In the genomic region with DNA sequence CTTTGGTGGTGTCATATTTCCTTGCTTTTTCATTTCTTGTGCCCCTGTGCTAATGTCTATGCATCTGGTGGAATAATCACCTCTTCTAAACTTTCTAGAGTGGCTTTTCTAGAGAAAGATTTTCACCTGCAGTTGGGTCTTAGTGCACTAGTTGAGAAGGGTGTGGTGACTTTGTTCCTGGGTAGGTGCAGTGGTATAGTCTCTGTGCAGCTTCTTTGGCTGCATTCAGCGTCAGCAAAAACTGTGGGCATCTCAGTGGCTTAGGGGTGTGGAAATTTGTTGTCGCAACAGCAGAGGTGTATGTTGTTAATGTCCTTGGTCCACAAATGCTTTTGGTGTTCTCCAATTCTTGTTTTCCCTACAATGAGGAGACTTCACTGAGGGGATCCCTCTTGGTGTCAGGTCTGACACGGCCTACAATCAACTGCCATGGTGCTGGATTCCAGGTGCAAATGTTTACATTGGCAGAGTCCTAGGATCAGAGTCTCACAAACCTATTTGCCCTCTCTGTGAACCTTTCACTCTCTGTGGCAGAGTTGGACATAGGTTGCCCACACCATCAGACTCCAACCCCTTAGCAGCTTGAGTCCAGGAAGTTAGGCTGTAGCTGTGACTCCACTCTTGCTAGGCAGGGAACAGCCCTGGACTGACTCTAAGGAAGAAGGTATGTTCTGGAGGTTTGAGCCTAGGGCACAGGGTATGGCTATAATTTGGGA, we compare ENCODE assay signal across 1 cellular context.
TF ChIP-seq lines count a peak whose summit lies in the region.

No MANE protein-coding gene starts in this region.

TF ChIP-seq in HepG2, 621 proteins besides CTCF, POLR2A, EP300 and RAD21 (continued from another document and continues in another):
- TF ChIP-seq, protein P1, sequence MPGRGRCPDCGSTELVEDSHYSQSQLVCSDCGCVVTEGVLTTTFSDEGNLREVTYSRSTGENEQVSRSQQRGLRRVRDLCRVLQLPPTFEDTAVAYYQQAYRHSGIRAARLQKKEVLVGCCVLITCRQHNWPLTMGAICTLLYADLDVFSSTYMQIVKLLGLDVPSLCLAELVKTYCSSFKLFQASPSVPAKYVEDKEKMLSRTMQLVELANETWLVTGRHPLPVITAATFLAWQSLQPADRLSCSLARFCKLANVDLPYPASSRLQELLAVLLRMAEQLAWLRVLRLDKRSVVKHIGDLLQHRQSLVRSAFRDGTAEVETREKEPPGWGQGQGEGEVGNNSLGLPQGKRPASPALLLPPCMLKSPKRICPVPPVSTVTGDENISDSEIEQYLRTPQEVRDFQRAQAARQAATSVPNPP (CRISPR knock-in tag; IDR thresholded peaks at IDR 0.05) = no peak
- TF ChIP-seq, protein P2, sequence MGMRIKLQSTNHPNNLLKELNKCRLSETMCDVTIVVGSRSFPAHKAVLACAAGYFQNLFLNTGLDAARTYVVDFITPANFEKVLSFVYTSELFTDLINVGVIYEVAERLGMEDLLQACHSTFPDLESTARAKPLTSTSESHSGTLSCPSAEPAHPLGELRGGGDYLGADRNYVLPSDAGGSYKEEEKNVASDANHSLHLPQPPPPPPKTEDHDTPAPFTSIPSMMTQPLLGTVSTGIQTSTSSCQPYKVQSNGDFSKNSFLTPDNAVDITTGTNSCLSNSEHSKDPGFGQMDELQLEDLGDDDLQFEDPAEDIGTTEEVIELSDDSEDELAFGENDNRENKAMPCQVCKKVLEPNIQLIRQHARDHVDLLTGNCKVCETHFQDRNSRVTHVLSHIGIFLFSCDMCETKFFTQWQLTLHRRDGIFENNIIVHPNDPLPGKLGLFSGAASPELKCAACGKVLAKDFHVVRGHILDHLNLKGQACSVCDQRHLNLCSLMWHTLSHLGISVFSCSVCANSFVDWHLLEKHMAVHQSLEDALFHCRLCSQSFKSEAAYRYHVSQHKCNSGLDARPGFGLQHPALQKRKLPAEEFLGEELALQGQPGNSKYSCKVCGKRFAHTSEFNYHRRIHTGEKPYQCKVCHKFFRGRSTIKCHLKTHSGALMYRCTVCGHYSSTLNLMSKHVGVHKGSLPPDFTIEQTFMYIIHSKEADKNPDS (CRISPR knock-in tag; IDR thresholded peaks at IDR 0.05) = no peak
- TF ChIP-seq, protein P3, sequence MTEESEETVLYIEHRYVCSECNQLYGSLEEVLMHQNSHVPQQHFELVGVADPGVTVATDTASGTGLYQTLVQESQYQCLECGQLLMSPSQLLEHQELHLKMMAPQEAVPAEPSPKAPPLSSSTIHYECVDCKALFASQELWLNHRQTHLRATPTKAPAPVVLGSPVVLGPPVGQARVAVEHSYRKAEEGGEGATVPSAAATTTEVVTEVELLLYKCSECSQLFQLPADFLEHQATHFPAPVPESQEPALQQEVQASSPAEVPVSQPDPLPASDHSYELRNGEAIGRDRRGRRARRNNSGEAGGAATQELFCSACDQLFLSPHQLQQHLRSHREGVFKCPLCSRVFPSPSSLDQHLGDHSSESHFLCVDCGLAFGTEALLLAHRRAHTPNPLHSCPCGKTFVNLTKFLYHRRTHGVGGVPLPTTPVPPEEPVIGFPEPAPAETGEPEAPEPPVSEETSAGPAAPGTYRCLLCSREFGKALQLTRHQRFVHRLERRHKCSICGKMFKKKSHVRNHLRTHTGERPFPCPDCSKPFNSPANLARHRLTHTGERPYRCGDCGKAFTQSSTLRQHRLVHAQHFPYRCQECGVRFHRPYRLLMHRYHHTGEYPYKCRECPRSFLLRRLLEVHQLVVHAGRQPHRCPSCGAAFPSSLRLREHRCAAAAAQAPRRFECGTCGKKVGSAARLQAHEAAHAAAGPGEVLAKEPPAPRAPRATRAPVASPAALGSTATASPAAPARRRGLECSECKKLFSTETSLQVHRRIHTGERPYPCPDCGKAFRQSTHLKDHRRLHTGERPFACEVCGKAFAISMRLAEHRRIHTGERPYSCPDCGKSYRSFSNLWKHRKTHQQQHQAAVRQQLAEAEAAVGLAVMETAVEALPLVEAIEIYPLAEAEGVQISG (CRISPR knock-in tag; IDR thresholded peaks at IDR 0.05) = peak; percentile 24; the same call in 1 of the 2 replicates
- TF ChIP-seq WIZ (CRISPR knock-in tag; IDR thresholded peaks at IDR 0.05) (peak; percentile 88; the same call in 1 of the 2 replicates), ZFP90 (CRISPR knock-in tag; IDR thresholded peaks at IDR 0.05; ENCODE audit: borderline replicate concordance) (no peak), ZNF75D (CRISPR knock-in tag; IDR thresholded peaks at IDR 0.05; ENCODE audit: borderline replicate concordance) (no peak), ZNF557 (CRISPR knock-in tag; IDR thresholded peaks at IDR 0.05) (no peak), SIX1 (CRISPR knock-in tag; IDR thresholded peaks at IDR 0.05; ENCODE audit: borderline replicate concordance) (no peak), THYN1 (CRISPR knock-in tag; IDR thresholded peaks at IDR 0.05; ENCODE audit: borderline replicate concordance, low read depth) (no peak), ZBTB38 (CRISPR knock-in tag; IDR thresholded peaks at IDR 0.05) (0 out of 2 replicates have a peak, but pooled peaks have one; percentile 15), GFI1 (CRISPR knock-in tag; IDR thresholded peaks at IDR 0.05; ENCODE audit: borderline replicate concordance) (no peak), ERF (CRISPR knock-in tag; IDR thresholded peaks at IDR 0.05) (no peak), ZMYM2 (CRISPR knock-in tag; IDR thresholded peaks at IDR 0.05) (peak; percentile 57; the same call in 1 of the 2 replicates), ARID2 (CRISPR knock-in tag; IDR thresholded peaks at IDR 0.05; ENCODE audit: borderline replicate concordance) (no peak), ISX (CRISPR knock-in tag; conservative IDR thresholded peaks at IDR 0.05) (no peak), RXRB (CRISPR knock-in tag; IDR thresholded peaks at IDR 0.05; ENCODE audit: borderline replicate concordance) (peak; percentile 77; the same call in 1 of the 2 replicates), ZNF383 (CRISPR knock-in tag; IDR thresholded peaks at IDR 0.05; ENCODE audit: borderline replicate concordance) (no peak), SOX5 (CRISPR knock-in tag; IDR thresholded peaks at IDR 0.05; ENCODE audit: borderline replicate concordance) (peak; percentile 49), ZFP36L2 (CRISPR knock-in tag; IDR thresholded peaks at IDR 0.05) (no peak), ZNF589 (CRISPR knock-in tag; conservative IDR thresholded peaks at IDR 0.05) (no peak), TBL1XR1 (IDR thresholded peaks at IDR 0.05; ENCODE audit: borderline replicate concordance, low read length, partially characterized antibody) (no peak), ATM (IDR thresholded peaks at IDR 0.05; ENCODE audit: borderline replicate concordance) (no peak), POGZ (CRISPR knock-in tag; IDR thresholded peaks at IDR 0.05) (peak; percentile 63), ZSCAN20 (CRISPR knock-in tag; IDR thresholded peaks at IDR 0.05; ENCODE audit: borderline replicate concordance) (no peak), HMG20A (CRISPR knock-in tag; IDR thresholded peaks at IDR 0.05; ENCODE audit: borderline replicate concordance) (peak; percentile 27; the same call in 1 of the 2 replicates), ATRX (CRISPR knock-in tag; IDR thresholded peaks at IDR 0.05; ENCODE audit: borderline replicate concordance) (no peak), MZF1 (CRISPR knock-in tag; IDR thresholded peaks at IDR 0.05; ENCODE audit: borderline replicate concordance) (no peak), ZKSCAN8 (CRISPR knock-in tag; IDR thresholded peaks at IDR 0.05; ENCODE audit: borderline replicate concordance) (no peak), BRD4 (CRISPR knock-in tag; IDR thresholded peaks at IDR 0.05) (no peak), ETV6 (CRISPR knock-in tag; conservative IDR thresholded peaks at IDR 0.05) (no peak), NFE2 (CRISPR knock-in tag; IDR thresholded peaks at IDR 0.05) (no peak), ZSCAN21 (CRISPR knock-in tag; IDR thresholded peaks at IDR 0.05; ENCODE audit: borderline replicate concordance) (0 out of 2 replicates have a peak, but pooled peaks have one; percentile 52), KDM1A (CRISPR knock-in tag; IDR thresholded peaks at IDR 0.05) (no peak)
- TF ChIP-seq, protein P4, sequence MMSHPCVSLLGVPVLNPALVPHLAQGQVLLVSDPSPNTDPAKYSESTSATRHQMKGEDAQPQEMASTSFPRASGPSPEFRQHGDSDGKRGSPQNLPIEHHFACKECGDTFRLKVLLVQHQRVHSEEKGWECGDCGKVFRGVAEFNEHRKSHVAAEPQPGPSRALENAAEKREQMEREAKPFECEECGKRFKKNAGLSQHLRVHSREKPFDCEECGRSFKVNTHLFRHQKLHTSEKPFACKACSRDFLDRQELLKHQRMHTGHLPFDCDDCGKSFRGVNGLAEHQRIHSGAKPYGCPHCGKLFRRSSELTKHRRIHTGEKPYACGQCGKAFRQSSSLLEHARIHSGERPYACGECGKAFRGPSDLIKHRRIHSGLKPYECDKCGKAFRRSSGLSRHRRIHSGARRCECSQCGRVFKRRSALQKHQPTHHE (CRISPR knock-in tag; IDR thresholded peaks at IDR 0.05; ENCODE audit: borderline replicate concordance) = no peak
- TF ChIP-seq, protein P5, sequence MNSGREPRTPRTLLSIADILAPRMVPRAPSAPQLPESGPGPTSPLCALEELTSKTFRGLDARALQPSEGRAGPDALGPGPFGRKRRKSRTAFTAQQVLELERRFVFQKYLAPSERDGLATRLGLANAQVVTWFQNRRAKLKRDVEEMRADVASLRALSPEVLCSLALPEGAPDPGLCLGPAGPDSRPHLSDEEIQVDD (CRISPR knock-in tag; IDR thresholded peaks at IDR 0.05; ENCODE audit: borderline replicate concordance) = no peak
- TF ChIP-seq, protein P6, sequence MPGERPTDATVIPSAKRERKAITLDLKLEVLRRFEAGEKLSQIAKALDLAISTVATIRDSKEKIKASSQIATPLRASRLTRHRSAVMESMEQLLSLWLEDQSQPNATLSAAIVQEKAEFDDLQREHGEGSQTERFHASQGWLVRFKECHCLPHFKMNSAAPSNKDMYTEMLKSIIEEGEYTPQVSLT (CRISPR knock-in tag; IDR thresholded peaks at IDR 0.05; ENCODE audit: borderline replicate concordance, low read depth) = no peak
- TF ChIP-seq, protein P7, sequence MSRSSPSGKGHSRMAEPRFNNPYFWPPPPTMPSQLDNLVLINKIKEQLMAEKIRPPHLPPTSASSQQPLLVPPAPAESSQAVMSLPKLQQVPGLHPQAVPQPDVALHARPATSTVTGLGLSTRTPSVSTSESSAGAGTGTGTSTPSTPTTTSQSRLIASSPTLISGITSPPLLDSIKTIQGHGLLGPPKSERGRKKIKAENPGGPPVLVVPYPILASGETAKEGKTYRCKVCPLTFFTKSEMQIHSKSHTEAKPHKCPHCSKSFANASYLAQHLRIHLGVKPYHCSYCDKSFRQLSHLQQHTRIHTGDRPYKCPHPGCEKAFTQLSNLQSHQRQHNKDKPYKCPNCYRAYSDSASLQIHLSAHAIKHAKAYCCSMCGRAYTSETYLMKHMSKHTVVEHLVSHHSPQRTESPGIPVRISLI (CRISPR knock-in tag; IDR thresholded peaks at IDR 0.05; ENCODE audit: borderline replicate concordance) = no peak
- TF ChIP-seq, protein P8, sequence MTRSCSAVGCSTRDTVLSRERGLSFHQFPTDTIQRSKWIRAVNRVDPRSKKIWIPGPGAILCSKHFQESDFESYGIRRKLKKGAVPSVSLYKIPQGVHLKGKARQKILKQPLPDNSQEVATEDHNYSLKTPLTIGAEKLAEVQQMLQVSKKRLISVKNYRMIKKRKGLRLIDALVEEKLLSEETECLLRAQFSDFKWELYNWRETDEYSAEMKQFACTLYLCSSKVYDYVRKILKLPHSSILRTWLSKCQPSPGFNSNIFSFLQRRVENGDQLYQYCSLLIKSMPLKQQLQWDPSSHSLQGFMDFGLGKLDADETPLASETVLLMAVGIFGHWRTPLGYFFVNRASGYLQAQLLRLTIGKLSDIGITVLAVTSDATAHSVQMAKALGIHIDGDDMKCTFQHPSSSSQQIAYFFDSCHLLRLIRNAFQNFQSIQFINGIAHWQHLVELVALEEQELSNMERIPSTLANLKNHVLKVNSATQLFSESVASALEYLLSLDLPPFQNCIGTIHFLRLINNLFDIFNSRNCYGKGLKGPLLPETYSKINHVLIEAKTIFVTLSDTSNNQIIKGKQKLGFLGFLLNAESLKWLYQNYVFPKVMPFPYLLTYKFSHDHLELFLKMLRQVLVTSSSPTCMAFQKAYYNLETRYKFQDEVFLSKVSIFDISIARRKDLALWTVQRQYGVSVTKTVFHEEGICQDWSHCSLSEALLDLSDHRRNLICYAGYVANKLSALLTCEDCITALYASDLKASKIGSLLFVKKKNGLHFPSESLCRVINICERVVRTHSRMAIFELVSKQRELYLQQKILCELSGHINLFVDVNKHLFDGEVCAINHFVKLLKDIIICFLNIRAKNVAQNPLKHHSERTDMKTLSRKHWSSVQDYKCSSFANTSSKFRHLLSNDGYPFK (CRISPR knock-in tag; IDR thresholded peaks at IDR 0.05; ENCODE audit: borderline replicate concordance) = no peak
- TF ChIP-seq, protein P9, sequence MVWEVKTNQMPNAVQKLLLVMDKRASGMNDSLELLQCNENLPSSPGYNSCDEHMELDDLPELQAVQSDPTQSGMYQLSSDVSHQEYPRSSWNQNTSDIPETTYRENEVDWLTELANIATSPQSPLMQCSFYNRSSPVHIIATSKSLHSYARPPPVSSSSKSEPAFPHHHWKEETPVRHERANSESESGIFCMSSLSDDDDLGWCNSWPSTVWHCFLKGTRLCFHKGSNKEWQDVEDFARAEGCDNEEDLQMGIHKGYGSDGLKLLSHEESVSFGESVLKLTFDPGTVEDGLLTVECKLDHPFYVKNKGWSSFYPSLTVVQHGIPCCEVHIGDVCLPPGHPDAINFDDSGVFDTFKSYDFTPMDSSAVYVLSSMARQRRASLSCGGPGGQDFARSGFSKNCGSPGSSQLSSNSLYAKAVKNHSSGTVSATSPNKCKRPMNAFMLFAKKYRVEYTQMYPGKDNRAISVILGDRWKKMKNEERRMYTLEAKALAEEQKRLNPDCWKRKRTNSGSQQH (CRISPR knock-in tag; IDR thresholded peaks at IDR 0.05; ENCODE audit: low read depth) = no peak
- TF ChIP-seq, protein P10, sequence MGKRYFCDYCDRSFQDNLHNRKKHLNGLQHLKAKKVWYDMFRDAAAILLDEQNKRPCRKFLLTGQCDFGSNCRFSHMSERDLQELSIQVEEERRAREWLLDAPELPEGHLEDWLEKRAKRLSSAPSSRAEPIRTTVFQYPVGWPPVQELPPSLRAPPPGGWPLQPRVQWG (CRISPR knock-in tag; IDR thresholded peaks at IDR 0.05; ENCODE audit: borderline replicate concordance, low read depth) = no peak
- TF ChIP-seq, protein P11, sequence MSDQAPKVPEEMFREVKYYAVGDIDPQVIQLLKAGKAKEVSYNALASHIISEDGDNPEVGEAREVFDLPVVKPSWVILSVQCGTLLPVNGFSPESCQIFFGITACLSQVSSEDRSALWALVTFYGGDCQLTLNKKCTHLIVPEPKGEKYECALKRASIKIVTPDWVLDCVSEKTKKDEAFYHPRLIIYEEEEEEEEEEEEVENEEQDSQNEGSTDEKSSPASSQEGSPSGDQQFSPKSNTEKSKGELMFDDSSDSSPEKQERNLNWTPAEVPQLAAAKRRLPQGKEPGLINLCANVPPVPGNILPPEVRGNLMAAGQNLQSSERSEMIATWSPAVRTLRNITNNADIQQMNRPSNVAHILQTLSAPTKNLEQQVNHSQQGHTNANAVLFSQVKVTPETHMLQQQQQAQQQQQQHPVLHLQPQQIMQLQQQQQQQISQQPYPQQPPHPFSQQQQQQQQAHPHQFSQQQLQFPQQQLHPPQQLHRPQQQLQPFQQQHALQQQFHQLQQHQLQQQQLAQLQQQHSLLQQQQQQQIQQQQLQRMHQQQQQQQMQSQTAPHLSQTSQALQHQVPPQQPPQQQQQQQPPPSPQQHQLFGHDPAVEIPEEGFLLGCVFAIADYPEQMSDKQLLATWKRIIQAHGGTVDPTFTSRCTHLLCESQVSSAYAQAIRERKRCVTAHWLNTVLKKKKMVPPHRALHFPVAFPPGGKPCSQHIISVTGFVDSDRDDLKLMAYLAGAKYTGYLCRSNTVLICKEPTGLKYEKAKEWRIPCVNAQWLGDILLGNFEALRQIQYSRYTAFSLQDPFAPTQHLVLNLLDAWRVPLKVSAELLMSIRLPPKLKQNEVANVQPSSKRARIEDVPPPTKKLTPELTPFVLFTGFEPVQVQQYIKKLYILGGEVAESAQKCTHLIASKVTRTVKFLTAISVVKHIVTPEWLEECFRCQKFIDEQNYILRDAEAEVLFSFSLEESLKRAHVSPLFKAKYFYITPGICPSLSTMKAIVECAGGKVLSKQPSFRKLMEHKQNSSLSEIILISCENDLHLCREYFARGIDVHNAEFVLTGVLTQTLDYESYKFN (CRISPR knock-in tag; conservative IDR thresholded peaks at IDR 0.05) = peak; percentile 81
